ENCODE assay signal across 25 cellular contexts in the genomic region with DNA sequence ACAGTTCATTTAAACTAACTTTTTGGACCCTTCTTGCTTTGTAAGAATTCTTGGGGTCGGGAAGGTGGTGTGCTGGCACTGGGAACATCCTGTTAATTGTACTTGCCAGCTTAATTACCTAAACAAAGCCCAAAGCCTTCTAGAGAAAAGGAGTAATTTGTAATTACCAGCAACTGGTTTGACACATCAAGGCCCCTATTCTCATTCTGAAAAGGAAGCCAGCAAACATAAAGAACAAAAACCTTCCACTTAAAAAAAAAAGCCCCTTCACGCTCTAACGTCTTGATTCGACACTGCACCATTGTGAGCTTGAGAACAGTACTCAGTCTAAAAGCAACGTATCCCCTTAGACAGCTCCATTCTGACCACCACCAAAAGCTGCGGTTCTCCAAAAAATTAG.
"Had no signal": no experiment of that assay in that cellular context is flagged by ENCODE, and none has a peak within 500 bp of the region (broad histone marks: within the 10 kb centered on the region; RNA-seq: fewer than 3 reads in every experiment).

No MANE protein-coding gene starts in this region.

- H3K27ac Mint-ChIP-seq: effector memory CD8-positive, alpha-beta T cell; naive thymus-derived CD4-positive, alpha-beta T cell had no signal

- ATAC-seq: activated CD4-positive, CD25-positive, alpha-beta regulatory T cell treated with anti-CD3 and anti-CD28 coated beads, Interleukin-2, amount 50 U/mL, for 24 hours; effector memory CD8-positive, alpha-beta T cell; naive thymus-derived CD4-positive, alpha-beta T cell; pancreas; psoas muscle; right cardiac atrium; upper lobe of right lung had no signal

- H3K36me3 ChIP-seq: colonic mucosa, esophagus muscularis mucosa, left ventricle myocardium inferior, pancreas, thyroid gland, upper lobe of right lung had no signal

- H3K9me3 Mint-ChIP-seq: activated T-cell treated with anti-CD3 and anti-CD28 coated beads, Interleukin-2, amount 50 U/mL, for 4 hours; effector memory CD8-positive, alpha-beta T cell had no signal

- H3K27ac ChIP-seq: colonic mucosa, dorsolateral prefrontal cortex, esophagus muscularis mucosa, left ventricle myocardium inferior, pancreas, psoas muscle, thyroid gland, upper lobe of right lung had no signal

- H3K27me3 Mint-ChIP-seq: naive thymus-derived CD4-positive, alpha-beta T cell had no signal

- DNase-seq: activated CD4-positive, alpha-beta T cell treated with anti-CD3 and anti-CD28 coated beads, Interleukin-2, amount 50 U/mL, for 1 hour; activated CD8-positive, alpha-beta memory T cell treated with anti-CD3 and anti-CD28 coated beads for 24 hours; activated CD8-positive, alpha-beta memory T cell treated with anti-CD3 and anti-CD28 coated beads, Interleukin-2, amount 50 U/mL, for 4 hours; activated naive CD4-positive, alpha-beta T cell treated with Interleukin-2 at 50 U/mL for 16 hours; activated T-cell treated with anti-CD3 and anti-CD28 coated beads, Interleukin-2, amount 50 U/mL, for 4 hours; amygdala; colonic mucosa; dorsolateral prefrontal cortex; effector memory CD8-positive, alpha-beta T cell; hypothalamus; kidney glomerular epithelial cell; left ventricle myocardium inferior; naive thymus-derived CD4-positive, alpha-beta T cell; psoas muscle; right cardiac atrium; stimulated activated CD4-positive, alpha-beta T cell treated with anti-CD3 and anti-CD28 coated beads, Interleukin-4, amount 100 ng/mL, for 24 hours; stimulated activated naive CD4-positive, alpha-beta T cell treated with Interleukin-2 at 50 U/mL for 16 hours; substantia nigra; thyroid gland; upper lobe of right lung had no signal

- H3K9me3 ChIP-seq: colonic mucosa, pancreas, psoas muscle, thyroid gland, upper lobe of right lung had no signal

- H3K27me3 ChIP-seq: colonic mucosa, dorsolateral prefrontal cortex, pancreas, thyroid gland, upper lobe of right lung had no signal

- FAIRE-seq: bronchial epithelial cell, frontal cortex, pancreas had no signal

- H3K4me3 Mint-ChIP-seq: activated T-cell treated with anti-CD3 and anti-CD28 coated beads, Interleukin-2, amount 50 U/mL, for 4 hours; effector memory CD8-positive, alpha-beta T cell; naive thymus-derived CD4-positive, alpha-beta T cell had no signal

- H3K4me3 ChIP-seq: colonic mucosa, dorsolateral prefrontal cortex, esophagus muscularis mucosa, left ventricle myocardium inferior, pancreas, psoas muscle, thyroid gland, upper lobe of right lung had no signal

- H3K4me1 ChIP-seq: colonic mucosa, esophagus muscularis mucosa, left ventricle myocardium inferior, pancreas, psoas muscle, thyroid gland, upper lobe of right lung had no signal
